ENCODE assay signal across 1 cellular context in the genomic region with DNA sequence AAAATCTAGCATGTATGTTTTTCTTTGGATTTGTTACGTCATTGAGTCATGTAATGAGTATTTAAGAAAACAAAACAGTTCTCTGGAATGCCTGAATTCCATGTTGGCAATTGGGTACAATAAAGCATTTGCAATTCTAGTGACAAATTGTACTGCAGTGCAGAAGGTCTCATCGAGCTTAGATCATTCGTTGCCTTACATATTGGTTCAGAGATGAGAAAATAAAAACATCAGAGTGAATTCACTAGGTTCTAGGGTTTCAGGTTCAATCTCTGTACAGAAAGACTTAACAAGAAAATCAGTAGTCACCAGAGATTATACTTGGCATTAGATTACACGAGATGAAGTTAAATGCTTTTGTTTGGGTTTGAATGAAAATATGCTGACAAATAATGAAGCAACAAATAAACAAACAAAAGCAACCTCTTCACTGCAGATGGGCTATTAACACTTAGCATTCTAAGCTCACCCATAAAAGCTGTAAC.
A peak's percentile ranks its signal among the peaks of the same experiment; 100 is the strongest.
TF ChIP-seq lines count a peak whose summit lies in the region.

No MANE protein-coding gene starts in this region.

TF ChIP-seq in HEK293, 187 proteins besides CTCF, POLR2A, EP300 and RAD21 (continued from another document and continues in another):
- TF ChIP-seq ATF2 (tag by site-specific recombination; IDR thresholded peaks at IDR 0.05; ENCODE audit: low read depth) (peak; percentile 96), ZNF19 (tag by site-specific recombination; IDR thresholded peaks at IDR 0.05; ENCODE audit: low read depth) (0 out of 2 replicates have a peak, but pooled peaks have one; percentile 22), KLF7 (tag by site-specific recombination; IDR thresholded peaks at IDR 0.05; ENCODE audit: borderline replicate concordance) (no peak), ZNF654 (tag by site-specific recombination; IDR thresholded peaks at IDR 0.05; ENCODE audit: low read depth) (no peak; the same call in 1 of the 2 replicates), ZBTB6 (tag by site-specific recombination; IDR thresholded peaks at IDR 0.05) (no peak), ZSCAN4 (tag by site-specific recombination; IDR thresholded peaks at IDR 0.05) (0 out of 2 replicates have a peak, but pooled peaks have one; percentile 28), ZNF341 (tag by site-specific recombination; IDR thresholded peaks at IDR 0.05; ENCODE audit: low read depth) (no peak), SCRT2 (tag by site-specific recombination; IDR thresholded peaks at IDR 0.05) (peak; percentile 44; the same call in 1 of the 2 replicates), ZNF302 (tag by site-specific recombination; IDR thresholded peaks at IDR 0.05; ENCODE audit: low read depth) (no peak), ZSCAN16 (tag by site-specific recombination; IDR thresholded peaks at IDR 0.05) (no peak), ZNF146 (tag by site-specific recombination; IDR thresholded peaks at IDR 0.05) (peak; percentile 40), ZNF239 (tag by site-specific recombination; IDR thresholded peaks at IDR 0.05) (no peak), ZNF785 (tag by site-specific recombination; IDR thresholded peaks at IDR 0.05) (no peak), ZNF426 (tag by site-specific recombination; IDR thresholded peaks at IDR 0.05) (no peak), ZBTB8A (tag by site-specific recombination; IDR thresholded peaks at IDR 0.05) (0 out of 2 replicates have a peak, but pooled peaks have one; percentile 14), SP7 (tag by site-specific recombination; IDR thresholded peaks at IDR 0.05) (0 out of 2 replicates have a peak, but pooled peaks have one; percentile 42), KLF16 (tag by site-specific recombination; IDR thresholded peaks at IDR 0.05) (0 out of 2 replicates have a peak, but pooled peaks have one; percentile 28), ZNF76 (tag by site-specific recombination; IDR thresholded peaks at IDR 0.05; ENCODE audit: borderline replicate concordance, low read depth) (no peak), ZNF513 (tag by site-specific recombination; IDR thresholded peaks at IDR 0.05) (peak; percentile 58; the same call in 1 of the 2 replicates), HOXC10 (CRISPR knock-in tag; IDR thresholded peaks at IDR 0.05) (no peak), ZNF184 (tag by site-specific recombination; IDR thresholded peaks at IDR 0.05) (peak; percentile 90), ZNF529 (tag by site-specific recombination; IDR thresholded peaks at IDR 0.05; ENCODE audit: insufficient replicate concordance) (no peak), ZNF18 (tag by site-specific recombination; IDR thresholded peaks at IDR 0.05) (peak; percentile 25; the same call in 1 of the 2 replicates), ZNF830 (tag by site-specific recombination; IDR thresholded peaks at IDR 0.05; ENCODE audit: low read depth) (no peak), ZNF548 (tag by site-specific recombination; IDR thresholded peaks at IDR 0.05) (no peak), ZBTB21 (tag by site-specific recombination; IDR thresholded peaks at IDR 0.05) (peak; percentile 69; the same call in 1 of the 2 replicates), ZFP3 (tag by site-specific recombination; IDR thresholded peaks at IDR 0.05; ENCODE audit: low read depth) (no peak), ZNF37A (tag by site-specific recombination; IDR thresholded peaks at IDR 0.05) (no peak), IKZF3 (tag by site-specific recombination; IDR thresholded peaks at IDR 0.05) (peak; percentile 60; the same call in 1 of the 2 replicates), KLF17 (tag by site-specific recombination; IDR thresholded peaks at IDR 0.05) (no peak)
- TF ChIP-seq, protein P1, sequence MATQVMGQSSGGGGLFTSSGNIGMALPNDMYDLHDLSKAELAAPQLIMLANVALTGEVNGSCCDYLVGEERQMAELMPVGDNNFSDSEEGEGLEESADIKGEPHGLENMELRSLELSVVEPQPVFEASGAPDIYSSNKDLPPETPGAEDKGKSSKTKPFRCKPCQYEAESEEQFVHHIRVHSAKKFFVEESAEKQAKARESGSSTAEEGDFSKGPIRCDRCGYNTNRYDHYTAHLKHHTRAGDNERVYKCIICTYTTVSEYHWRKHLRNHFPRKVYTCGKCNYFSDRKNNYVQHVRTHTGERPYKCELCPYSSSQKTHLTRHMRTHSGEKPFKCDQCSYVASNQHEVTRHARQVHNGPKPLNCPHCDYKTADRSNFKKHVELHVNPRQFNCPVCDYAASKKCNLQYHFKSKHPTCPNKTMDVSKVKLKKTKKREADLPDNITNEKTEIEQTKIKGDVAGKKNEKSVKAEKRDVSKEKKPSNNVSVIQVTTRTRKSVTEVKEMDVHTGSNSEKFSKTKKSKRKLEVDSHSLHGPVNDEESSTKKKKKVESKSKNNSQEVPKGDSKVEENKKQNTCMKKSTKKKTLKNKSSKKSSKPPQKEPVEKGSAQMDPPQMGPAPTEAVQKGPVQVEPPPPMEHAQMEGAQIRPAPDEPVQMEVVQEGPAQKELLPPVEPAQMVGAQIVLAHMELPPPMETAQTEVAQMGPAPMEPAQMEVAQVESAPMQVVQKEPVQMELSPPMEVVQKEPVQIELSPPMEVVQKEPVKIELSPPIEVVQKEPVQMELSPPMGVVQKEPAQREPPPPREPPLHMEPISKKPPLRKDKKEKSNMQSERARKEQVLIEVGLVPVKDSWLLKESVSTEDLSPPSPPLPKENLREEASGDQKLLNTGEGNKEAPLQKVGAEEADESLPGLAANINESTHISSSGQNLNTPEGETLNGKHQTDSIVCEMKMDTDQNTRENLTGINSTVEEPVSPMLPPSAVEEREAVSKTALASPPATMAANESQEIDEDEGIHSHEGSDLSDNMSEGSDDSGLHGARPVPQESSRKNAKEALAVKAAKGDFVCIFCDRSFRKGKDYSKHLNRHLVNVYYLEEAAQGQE (tag by site-specific recombination; IDR thresholded peaks at IDR 0.05) = no peak
- TF ChIP-seq, protein P2, sequence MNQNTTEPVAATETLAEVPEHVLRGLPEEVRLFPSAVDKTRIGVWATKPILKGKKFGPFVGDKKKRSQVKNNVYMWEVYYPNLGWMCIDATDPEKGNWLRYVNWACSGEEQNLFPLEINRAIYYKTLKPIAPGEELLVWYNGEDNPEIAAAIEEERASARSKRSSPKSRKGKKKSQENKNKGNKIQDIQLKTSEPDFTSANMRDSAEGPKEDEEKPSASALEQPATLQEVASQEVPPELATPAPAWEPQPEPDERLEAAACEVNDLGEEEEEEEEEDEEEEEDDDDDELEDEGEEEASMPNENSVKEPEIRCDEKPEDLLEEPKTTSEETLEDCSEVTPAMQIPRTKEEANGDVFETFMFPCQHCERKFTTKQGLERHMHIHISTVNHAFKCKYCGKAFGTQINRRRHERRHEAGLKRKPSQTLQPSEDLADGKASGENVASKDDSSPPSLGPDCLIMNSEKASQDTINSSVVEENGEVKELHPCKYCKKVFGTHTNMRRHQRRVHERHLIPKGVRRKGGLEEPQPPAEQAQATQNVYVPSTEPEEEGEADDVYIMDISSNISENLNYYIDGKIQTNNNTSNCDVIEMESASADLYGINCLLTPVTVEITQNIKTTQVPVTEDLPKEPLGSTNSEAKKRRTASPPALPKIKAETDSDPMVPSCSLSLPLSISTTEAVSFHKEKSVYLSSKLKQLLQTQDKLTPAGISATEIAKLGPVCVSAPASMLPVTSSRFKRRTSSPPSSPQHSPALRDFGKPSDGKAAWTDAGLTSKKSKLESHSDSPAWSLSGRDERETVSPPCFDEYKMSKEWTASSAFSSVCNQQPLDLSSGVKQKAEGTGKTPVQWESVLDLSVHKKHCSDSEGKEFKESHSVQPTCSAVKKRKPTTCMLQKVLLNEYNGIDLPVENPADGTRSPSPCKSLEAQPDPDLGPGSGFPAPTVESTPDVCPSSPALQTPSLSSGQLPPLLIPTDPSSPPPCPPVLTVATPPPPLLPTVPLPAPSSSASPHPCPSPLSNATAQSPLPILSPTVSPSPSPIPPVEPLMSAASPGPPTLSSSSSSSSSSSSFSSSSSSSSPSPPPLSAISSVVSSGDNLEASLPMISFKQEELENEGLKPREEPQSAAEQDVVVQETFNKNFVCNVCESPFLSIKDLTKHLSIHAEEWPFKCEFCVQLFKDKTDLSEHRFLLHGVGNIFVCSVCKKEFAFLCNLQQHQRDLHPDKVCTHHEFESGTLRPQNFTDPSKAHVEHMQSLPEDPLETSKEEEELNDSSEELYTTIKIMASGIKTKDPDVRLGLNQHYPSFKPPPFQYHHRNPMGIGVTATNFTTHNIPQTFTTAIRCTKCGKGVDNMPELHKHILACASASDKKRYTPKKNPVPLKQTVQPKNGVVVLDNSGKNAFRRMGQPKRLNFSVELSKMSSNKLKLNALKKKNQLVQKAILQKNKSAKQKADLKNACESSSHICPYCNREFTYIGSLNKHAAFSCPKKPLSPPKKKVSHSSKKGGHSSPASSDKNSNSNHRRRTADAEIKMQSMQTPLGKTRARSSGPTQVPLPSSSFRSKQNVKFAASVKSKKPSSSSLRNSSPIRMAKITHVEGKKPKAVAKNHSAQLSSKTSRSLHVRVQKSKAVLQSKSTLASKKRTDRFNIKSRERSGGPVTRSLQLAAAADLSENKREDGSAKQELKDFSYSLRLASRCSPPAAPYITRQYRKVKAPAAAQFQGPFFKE (tag by site-specific recombination; IDR thresholded peaks at IDR 0.05; ENCODE audit: borderline replicate concordance) = no peak
- TF ChIP-seq, protein P3, sequence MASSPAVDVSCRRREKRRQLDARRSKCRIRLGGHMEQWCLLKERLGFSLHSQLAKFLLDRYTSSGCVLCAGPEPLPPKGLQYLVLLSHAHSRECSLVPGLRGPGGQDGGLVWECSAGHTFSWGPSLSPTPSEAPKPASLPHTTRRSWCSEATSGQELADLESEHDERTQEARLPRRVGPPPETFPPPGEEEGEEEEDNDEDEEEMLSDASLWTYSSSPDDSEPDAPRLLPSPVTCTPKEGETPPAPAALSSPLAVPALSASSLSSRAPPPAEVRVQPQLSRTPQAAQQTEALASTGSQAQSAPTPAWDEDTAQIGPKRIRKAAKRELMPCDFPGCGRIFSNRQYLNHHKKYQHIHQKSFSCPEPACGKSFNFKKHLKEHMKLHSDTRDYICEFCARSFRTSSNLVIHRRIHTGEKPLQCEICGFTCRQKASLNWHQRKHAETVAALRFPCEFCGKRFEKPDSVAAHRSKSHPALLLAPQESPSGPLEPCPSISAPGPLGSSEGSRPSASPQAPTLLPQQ (tag by site-specific recombination; IDR thresholded peaks at IDR 0.05) = peak; percentile 53; the same call in 1 of the 2 replicates
